Comparison of ENCODE assay signal across 16 cellular contexts in genomic region chr12:110344657-110345056, GRCh38. TPM values are rescaled to one million over a fixed set of nuclear protein-coding genes. Genes with fewer than 3 reads are reported as not detected.
DNase-seq lines count a peak whose midpoint lies in the region; ATAC-seq and TF ChIP-seq lines count a peak whose summit lies in the region.
"Had no signal": no experiment of that assay in that cellular context is flagged by ENCODE, and none has a peak within 500 bp of the region (broad histone marks: within the 10 kb centered on the region; RNA-seq: fewer than 3 reads in every experiment).

No MANE protein-coding gene starts in this region.

- no peak for DNase-seq in left ventricle myocardium inferior
- no peak for DNase-seq in left cardiac atrium
- peak in 1 of 2 experiments; percentile 32 for DNase-seq in mesothelial cell of epicardium (ENCODE audit: low spot score in 2 of 2, unreplicated experiment in 2 of 2)
- DNase-seq in immature natural killer cell: no peak
- DNase-seq: activated naive CD4-positive, alpha-beta T cell; cortex of kidney; naive B cell; NCI-H2029 treated with DMSO at 0.1 percent for 48 hours; NCI-H524; SIG-M5 had no signal

- H3K4me1 Mint-ChIP-seq in mesothelial cell of epicardium (peaks cover 4% of the 10 kb centered on the region), immature natural killer cell (peaks cover 6 to 7% of the 10 kb centered on the region in 2 donors)

- WGBS in urinary bladder: 90% methylated on average over 11 of the region's 11 CpGs

- H3K36me3 Mint-ChIP-seq in mesothelial cell of epicardium (peaks cover 68% of the 10 kb centered on the region), immature natural killer cell (peaks cover 25 to 71% (median 38%) of the 10 kb centered on the region in 3 donors)

- no peaks in the 10 kb centered on the region for H3K27me3 ChIP-seq in left ventricle myocardium inferior (ENCODE audit: low read depth)

- H3K27ac ChIP-seq in left ventricle myocardium inferior (replicated peaks) (peak overlapping the region; percentile 37), VCaP (peak overlapping the region; percentile 97), urinary bladder (ENCODE audit: low read depth) (peak overlapping the region; percentile 28)

- H3K27ac Mint-ChIP-seq in mesothelial cell of epicardium: peak overlapping the region; percentile 39
- H3K27ac Mint-ChIP-seq in immature natural killer cell: no peak overlapping the region

- H3K27me3 Mint-ChIP-seq in mesothelial cell of epicardium (ENCODE audit: low read depth) (no peaks in the 10 kb centered on the region), immature natural killer cell (ENCODE audit: low read depth in 3 of 3) (peaks cover 0 to 2% (median 2%) of the 10 kb centered on the region in 3 donors)
- H3K27me3 Mint-ChIP-seq: naive B cell had no signal

- H3K4me3 ChIP-seq in left ventricle myocardium inferior (no peak overlapping the region), urinary bladder (ENCODE audit: low read depth, low read length) (no peak overlapping the region)
- H3K4me3 ChIP-seq: GM12878, lung had no signal

- peaks cover 33% of the 10 kb centered on the region for H3K4me1 ChIP-seq in left ventricle myocardium inferior
- no peaks in the 10 kb centered on the region for H3K4me1 ChIP-seq in urinary bladder (ENCODE audit: insufficient read depth)

- H3K36me3 ChIP-seq in left ventricle myocardium inferior (peaks cover 100% of the 10 kb centered on the region), urinary bladder (ENCODE audit: insufficient read depth) (peaks cover 11% of the 10 kb centered on the region)

- H3K9me3 Mint-ChIP-seq in mesothelial cell of epicardium (no peaks in the 10 kb centered on the region), immature natural killer cell (no peaks in the 10 kb centered on the region)
- H3K9me3 Mint-ChIP-seq: naive B cell had no signal

- no peak overlapping the region for H3K4me3 Mint-ChIP-seq in mesothelial cell of epicardium
- no peak overlapping the region for H3K4me3 Mint-ChIP-seq in immature natural killer cell

- intact Hi-C loops in left ventricle myocardium inferior (cut with micrococcal nuclease) (no loop called here), left cardiac atrium (cut with DNase I) (no loop called here)

- ATAC-seq in left cardiac atrium (no peak), GM21576 (IDR thresholded peaks at IDR 0.05; ENCODE audit: unreplicated experiment) (no peak), SK-N-SH treated with all-trans-retinoic acid at 6 μM for 48 hours (no peak)
- ATAC-seq: GM12878 had no signal

- H3K9me3 ChIP-seq in left ventricle myocardium inferior (replicated peaks): no peaks in the 10 kb centered on the region

- TF ChIP-seq CTCF in left ventricle myocardium inferior (IDR thresholded peaks at IDR 0.05; ENCODE audit: borderline replicate concordance) (no peak), VCaP (conservative IDR thresholded peaks at IDR 0.05) (no peak), mesothelial cell of epicardium (IDR thresholded peaks at IDR 0.05; ENCODE audit: unreplicated experiment) (no peak)

TF ChIP-seq in SK-N-SH treated with all-trans-retinoic acid at 6 μM for 48 hours, 23 proteins besides CTCF, POLR2A, EP300 and RAD21 (continues in another document):
- TF ChIP-seq PPARA (CRISPR knock-in tag; IDR thresholded peaks at IDR 0.05; ENCODE audit: borderline replicate concordance): no peak
- no peak for TF ChIP-seq ESRRG (CRISPR knock-in tag; IDR thresholded peaks at IDR 0.05)
- no peak for TF ChIP-seq BACH2 (CRISPR knock-in tag; IDR thresholded peaks at IDR 0.05; ENCODE audit: borderline replicate concordance)
- TF ChIP-seq ZFP3 (CRISPR knock-in tag; IDR thresholded peaks at IDR 0.05): no peak
- no peak for TF ChIP-seq ARNTL (CRISPR knock-in tag; IDR thresholded peaks at IDR 0.05; ENCODE audit: borderline replicate concordance, low read depth)
- TF ChIP-seq ZNF565 (CRISPR knock-in tag; conservative IDR thresholded peaks at IDR 0.05; ENCODE audit: low read depth): no peak
- TF ChIP-seq RARB (CRISPR knock-in tag; IDR thresholded peaks at IDR 0.05): no peak
- TF ChIP-seq ISL1 (CRISPR knock-in tag; IDR thresholded peaks at IDR 0.05): no peak
- TF ChIP-seq TSHZ2 (CRISPR knock-in tag; IDR thresholded peaks at IDR 0.05): no peak
- no peak for TF ChIP-seq CREB5 (CRISPR knock-in tag; IDR thresholded peaks at IDR 0.05; ENCODE audit: low read depth)
- TF ChIP-seq OSR1 (CRISPR knock-in tag; IDR thresholded peaks at IDR 0.05): no peak
- no peak for TF ChIP-seq PATZ1 (CRISPR knock-in tag; IDR thresholded peaks at IDR 0.05; ENCODE audit: borderline replicate concordance)
- no peak for TF ChIP-seq ZC3H10 (CRISPR knock-in tag; IDR thresholded peaks at IDR 0.05)
- no peak for TF ChIP-seq TOX (CRISPR knock-in tag; IDR thresholded peaks at IDR 0.05; ENCODE audit: borderline replicate concordance)
- TF ChIP-seq TCF4 (CRISPR knock-in tag; IDR thresholded peaks at IDR 0.05; ENCODE audit: borderline replicate concordance): no peak
- no peak for TF ChIP-seq SNAI2 (CRISPR knock-in tag; IDR thresholded peaks at IDR 0.05)
- no peak for TF ChIP-seq GLIS3 (CRISPR knock-in tag; IDR thresholded peaks at IDR 0.05)
- TF ChIP-seq CSRNP3 (CRISPR knock-in tag; IDR thresholded peaks at IDR 0.05): no peak
- TF ChIP-seq ZNF8 (CRISPR knock-in tag; IDR thresholded peaks at IDR 0.05): no peak

RNA-seq across cellular contexts. Expression of gene ANAPC7, which starts 58.9 kb away (rescaled TPM):
- total RNA-seq in left ventricle myocardium inferior (32.0 TPM), left cardiac atrium (10 to 100 TPM; 32.7 to 35.0 TPM), mesothelial cell of epicardium (62.8 to 66.6 TPM (median 66.0 TPM) in 3 replicates), urinary bladder (56.6 TPM)
- polyA plus RNA-seq in urinary bladder (39.4 TPM), immature natural killer cell (10 to 100 TPM; 11.0 to 26.4 (median 24.8) TPM)

Comparison
In these comparisons a context has a peak if more than half of its experiments do, and no peak if none do; other contexts are left out.
1. H3K27ac ChIP-seq: peak in every context shown above with its lines; median percentile 97 in VCaP; 37 in left ventricle myocardium inferior; 28 in urinary bladder.